ENCODE assay signal across 13 cellular contexts in the genomic region with DNA sequence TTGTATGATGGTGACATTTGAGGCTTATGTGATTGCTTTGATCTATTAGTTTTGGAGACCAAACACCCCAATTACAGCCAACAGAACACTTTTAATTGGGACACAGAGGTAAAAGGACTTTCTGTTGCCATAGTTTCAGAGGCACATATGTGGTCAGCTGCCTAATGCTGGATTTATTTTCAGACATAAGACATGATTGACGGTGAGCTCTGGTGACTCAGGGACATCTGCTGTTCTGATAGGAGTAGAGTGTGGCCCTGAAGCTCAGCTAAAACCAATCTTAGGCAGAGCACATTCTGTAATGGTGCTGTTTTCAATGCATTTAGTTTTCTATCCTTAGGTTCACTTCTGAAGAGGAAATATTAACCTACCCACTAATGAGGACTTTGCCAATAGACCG.
"Had no signal": no experiment of that assay in that cellular context is flagged by ENCODE, and none has a peak within 500 bp of the region (broad histone marks: within the 10 kb centered on the region; RNA-seq: fewer than 3 reads in every experiment).

No MANE protein-coding gene starts in this region.

- H3K27me3 ChIP-seq: upper lobe of left lung had no signal

- H3K36me3 ChIP-seq: lower lobe of right lung, spleen, upper lobe of left lung had no signal

- DNase-seq: activated CD4-positive, alpha-beta T cell treated with anti-CD3 and anti-CD28 coated beads, Interleukin-2, amount 50 U/mL, for 4 hours; activated naive CD4-positive, alpha-beta T cell; activated T-cell treated with anti-CD3 and anti-CD28 coated beads for 4 hours; aorta; cerebellar nuclear complex; effector memory CD8-positive, alpha-beta T cell; foreskin melanocyte; immature natural killer cell; lower lobe of right lung; spleen; T-helper 9 cell; upper lobe of left lung had no signal

- H3K9me3 ChIP-seq: lower lobe of right lung, spleen, upper lobe of left lung had no signal

- H3K4me3 ChIP-seq: lower lobe of right lung, spleen, upper lobe of left lung had no signal

- H3K27ac ChIP-seq: epithelial cell of prostate, lower lobe of right lung, spleen, upper lobe of left lung had no signal

- H3K4me1 ChIP-seq: lower lobe of right lung, spleen, upper lobe of left lung had no signal
